11 cellular contexts compared by ENCODE assay signal in genomic region chr19:40755248-40755624, GRCh38. TPM values are rescaled to one million over a fixed set of nuclear protein-coding genes. Genes with fewer than 3 reads are reported as not detected.
DNase-seq lines count a peak whose midpoint lies in the region; ATAC-seq lines count a peak whose summit lies in the region.
"Had no signal": no experiment of that assay in that cellular context is flagged by ENCODE, and none has a peak within 500 bp of the region (broad histone marks: within the 10 kb centered on the region; RNA-seq: fewer than 3 reads in every experiment).

No MANE protein-coding gene starts in this region.

- peaks cover 38% of the 10 kb centered on the region for H3K36me3 ChIP-seq in CD4-positive, alpha-beta memory T cell (ENCODE audit: insufficient read depth, low read length)
- H3K36me3 ChIP-seq in Karpas-422 (ENCODE audit: insufficient read depth, low read length), result peaks cover 43% of the 10 kb centered on the region

- peaks cover 39% of the 10 kb centered on the region for H4K20me1 ChIP-seq in Karpas-422 (ENCODE audit: insufficient read depth, low read depth, low read length)

- intact Hi-C loops in CD4-positive, alpha-beta memory T cell (cut with micrococcal nuclease), result no loop called here

- DNase-seq in CD4-positive, alpha-beta memory T cell, result no peak
- DNase-seq in Karpas-422, result no peak
- no peak for DNase-seq in activated naive CD8-positive, alpha-beta T cell treated with anti-CD3 and anti-CD28 coated beads, Interleukin-2, amount 10 ng/mL, durations not matched to agents 7 days and 5 days
- DNase-seq in natural killer cell treated with Interleukin-12 subunit alpha and Interleukin-12 subunit beta and Interleukin-15 and Interleukin-18, amount 100 ng/mL, for 72 hours (ENCODE audit: low spot score), result no peak
- no peak for DNase-seq in SHP77 treated with DMSO at 0.1 percent for 48 hours (lab: John Stamatoyannopoulos, UW)
- no peak for DNase-seq in occipital lobe (lab: John Stamatoyannopoulos, UW)
- DNase-seq: hippocampal formation, substantia nigra had no signal

- H3K27me3 ChIP-seq in CD4-positive, alpha-beta memory T cell (ENCODE audit: insufficient read depth, low read length), result no peaks in the 10 kb centered on the region
- H3K27me3 ChIP-seq in Karpas-422 (ENCODE audit: low read length), result no peaks in the 10 kb centered on the region
- H3K27me3 ChIP-seq: body of pancreas had no signal

- H3K9me3 ChIP-seq in CD4-positive, alpha-beta memory T cell (ENCODE audit: control insufficient read depth in 1 of 2, low read length in 2 of 2), result no peaks in the 10 kb centered on the region
- no peaks in the 10 kb centered on the region for H3K9me3 ChIP-seq in Karpas-422 (ENCODE audit: low read length)
- H3K9me3 ChIP-seq: body of pancreas had no signal

- no peak overlapping the region for H2AFZ ChIP-seq in Karpas-422 (ENCODE audit: low read length)

- peak overlapping the region; percentile 38 for H3K4me2 ChIP-seq in Karpas-422 (ENCODE audit: low read depth, low read length, poor library complexity, severe bottlenecking)

- peaks cover 53% of the 10 kb centered on the region for H3K4me1 ChIP-seq in CD4-positive, alpha-beta memory T cell (ENCODE audit: insufficient read depth, low read length)
- peaks cover 32% of the 10 kb centered on the region for H3K4me1 ChIP-seq in Karpas-422 (ENCODE audit: low read length)

- CTCF ChIA-PET in CD4-positive, alpha-beta memory T cell (lab: Charles Lee; ENCODE audit: partially characterized antibody), result interaction anchor here (0.8 to 3.2 kb wide), 6 partner anchors 11 to 64 kb away, joined by 3 to 14 read pairs (median 7); partner anchors contain the start of gene RAB4B

- H3K36me3 Mint-ChIP-seq in CD4-positive, alpha-beta memory T cell, result peaks cover 31 to 63% of the 10 kb centered on the region in 2 donors
- peaks cover 44% of the 10 kb centered on the region for H3K36me3 Mint-ChIP-seq in activated naive CD8-positive, alpha-beta T cell treated with anti-CD3 and anti-CD28 coated beads, Interleukin-2, amount 10 ng/mL, durations not matched to agents 7 days and 5 days
- peaks cover 40% of the 10 kb centered on the region for H3K36me3 Mint-ChIP-seq in natural killer cell treated with Interleukin-12 subunit alpha and Interleukin-12 subunit beta and Interleukin-15 and Interleukin-18, amount 100 ng/mL, for 72 hours

- no peak overlapping the region for H3K9ac ChIP-seq in Karpas-422 (ENCODE audit: low read length)

- peak overlapping the region; percentile 54 for H3K27ac ChIP-seq in CD4-positive, alpha-beta memory T cell (ENCODE audit: low read depth, low read length)
- no peak overlapping the region for H3K27ac ChIP-seq in Karpas-422 (ENCODE audit: low read length)

- H3K4me3 Mint-ChIP-seq in CD4-positive, alpha-beta memory T cell, result peak overlapping the region; percentile 68 to 94 (median 81)
- H3K4me3 Mint-ChIP-seq in activated naive CD8-positive, alpha-beta T cell treated with anti-CD3 and anti-CD28 coated beads, Interleukin-2, amount 10 ng/mL, durations not matched to agents 7 days and 5 days, result peak overlapping the region; percentile 84
- peak overlapping the region; percentile 84 for H3K4me3 Mint-ChIP-seq in natural killer cell treated with Interleukin-12 subunit alpha and Interleukin-12 subunit beta and Interleukin-15 and Interleukin-18, amount 100 ng/mL, for 72 hours

- H3K9me2 ChIP-seq in Karpas-422 (replicated peaks; ENCODE audit: insufficient read depth, low read length), result no peaks in the 10 kb centered on the region

- peak overlapping the region in 1 of 2 donors; percentile 28 for H3K4me3 ChIP-seq in CD4-positive, alpha-beta memory T cell (ENCODE audit: low read length in 2 of 2)
- no peak overlapping the region for H3K4me3 ChIP-seq in Karpas-422 (ENCODE audit: low read length)
- H3K4me3 ChIP-seq: body of pancreas had no signal

- peaks cover 74% of the 10 kb centered on the region for H3K79me2 ChIP-seq in Karpas-422 (ENCODE audit: low read length)

- H3K27me3 Mint-ChIP-seq in CD4-positive, alpha-beta memory T cell, result no peaks in the 10 kb centered on the region
- H3K27me3 Mint-ChIP-seq in activated naive CD8-positive, alpha-beta T cell treated with anti-CD3 and anti-CD28 coated beads, Interleukin-2, amount 10 ng/mL, durations not matched to agents 7 days and 5 days, result no peaks in the 10 kb centered on the region
- no peaks in the 10 kb centered on the region for H3K27me3 Mint-ChIP-seq in natural killer cell treated with Interleukin-12 subunit alpha and Interleukin-12 subunit beta and Interleukin-15 and Interleukin-18, amount 100 ng/mL, for 72 hours

- no peak for ATAC-seq in activated naive CD8-positive, alpha-beta T cell treated with anti-CD3 and anti-CD28 coated beads, Interleukin-2, amount 10 ng/mL, durations not matched to agents 7 days and 5 days (ENCODE audit: low read depth)
- ATAC-seq in natural killer cell treated with Interleukin-12 subunit alpha and Interleukin-12 subunit beta and Interleukin-15 and Interleukin-18, amount 100 ng/mL, for 72 hours, result no peak
- ATAC-seq in HG02973 (IDR thresholded peaks at IDR 0.05; ENCODE audit: unreplicated experiment) (no peak), HG03342 (IDR thresholded peaks at IDR 0.05; ENCODE audit: unreplicated experiment) (no peak)
- ATAC-seq: body of pancreas had no signal

- H3K27ac Mint-ChIP-seq in CD4-positive, alpha-beta memory T cell, result peak overlapping the region; percentile 65 to 93 (median 83)
- H3K27ac Mint-ChIP-seq in activated naive CD8-positive, alpha-beta T cell treated with anti-CD3 and anti-CD28 coated beads, Interleukin-2, amount 10 ng/mL, durations not matched to agents 7 days and 5 days, result peak overlapping the region; percentile 91
- peak overlapping the region; percentile 83 to 90 for H3K27ac Mint-ChIP-seq in natural killer cell treated with Interleukin-12 subunit alpha and Interleukin-12 subunit beta and Interleukin-15 and Interleukin-18, amount 100 ng/mL, for 72 hours

- peaks cover 0 to 2% (median 0%) of the 10 kb centered on the region in 8 donors for H3K9me3 Mint-ChIP-seq in CD4-positive, alpha-beta memory T cell
- no peaks in the 10 kb centered on the region for H3K9me3 Mint-ChIP-seq in activated naive CD8-positive, alpha-beta T cell treated with anti-CD3 and anti-CD28 coated beads, Interleukin-2, amount 10 ng/mL, durations not matched to agents 7 days and 5 days
- no peaks in the 10 kb centered on the region for H3K9me3 Mint-ChIP-seq in natural killer cell treated with Interleukin-12 subunit alpha and Interleukin-12 subunit beta and Interleukin-15 and Interleukin-18, amount 100 ng/mL, for 72 hours

- peaks cover 32 to 74% (median 49%) of the 10 kb centered on the region in 4 donors for H3K4me1 Mint-ChIP-seq in CD4-positive, alpha-beta memory T cell
- H3K4me1 Mint-ChIP-seq in activated naive CD8-positive, alpha-beta T cell treated with anti-CD3 and anti-CD28 coated beads, Interleukin-2, amount 10 ng/mL, durations not matched to agents 7 days and 5 days, result peaks cover 49% of the 10 kb centered on the region
- H3K4me1 Mint-ChIP-seq in natural killer cell treated with Interleukin-12 subunit alpha and Interleukin-12 subunit beta and Interleukin-15 and Interleukin-18, amount 100 ng/mL, for 72 hours (ENCODE audit: low read depth in 2 of 2), result peaks cover 49 to 55% of the 10 kb centered on the region in 2 donors

- POLR2A ChIA-PET in CD4-positive, alpha-beta memory T cell (lab: Charles Lee; ENCODE audit: partially characterized antibody), result interaction anchor here (1.2 to 9.9 kb wide), 5 partner anchors 12 to 50 kb away, joined by 3 to 142 read pairs (median 19); partner anchors contain the start of genes COQ8B, EGLN2 and RAB4B
- POLR2A ChIA-PET in activated naive CD8-positive, alpha-beta T cell treated with anti-CD3 and anti-CD28 coated beads, Interleukin-2, amount 10 ng/mL, durations not matched to agents 7 days and 5 days (lab: Charles Lee), result interaction anchor here (0.6 to 3.6 kb wide), 4 partner anchors 11 to 52 kb away, joined by 4 to 22 read pairs (median 7); partner anchors contain the start of gene RAB4B

RNA-seq across cellular contexts. Expression of gene SNRPA, which starts 4.2 kb away (rescaled TPM):
- total RNA-seq in CD4-positive, alpha-beta memory T cell, result 10 to 100 TPM; 93.3 to 95.7 TPM
- polyA plus RNA-seq in CD4-positive, alpha-beta memory T cell, result 10 to 100 TPM; 48.8 to 63.9 TPM
- total RNA-seq in Karpas-422 (2014; rRNA removed; shearing (Covaris generic); ENCODE audit: low replicate concordance), result 136 and 173 TPM in 2 replicates
- 100 to 1,000 TPM; 145 to 157 TPM for total RNA-seq in activated naive CD8-positive, alpha-beta T cell treated with anti-CD3 and anti-CD28 coated beads, Interleukin-2, amount 10 ng/mL, durations not matched to agents 7 days and 5 days
- 100 to 1,000 TPM in 1 of 2 donors, 10 to 100 TPM in 1; 95.5 to 191 TPM for total RNA-seq in natural killer cell treated with Interleukin-12 subunit alpha and Interleukin-12 subunit beta and Interleukin-15 and Interleukin-18, amount 100 ng/mL, for 72 hours
- 17.0 TPM for total RNA-seq in occipital lobe

RNA-seq across cellular contexts. Expression of gene ACTMAP, which starts 5.0 kb away (rescaled TPM):
- total RNA-seq in CD4-positive, alpha-beta memory T cell, result 1 to 10 TPM; 5.2 to 5.5 TPM
- polyA plus RNA-seq in CD4-positive, alpha-beta memory T cell, result 1 to 10 TPM in 1 of 2 donors, under 1 TPM in 1; 0.26 to 2.8 TPM
- 3.1 and 5.8 TPM in 2 replicates for total RNA-seq in Karpas-422 (2014; rRNA removed; shearing (Covaris generic); ENCODE audit: low replicate concordance)
- total RNA-seq in activated naive CD8-positive, alpha-beta T cell treated with anti-CD3 and anti-CD28 coated beads, Interleukin-2, amount 10 ng/mL, durations not matched to agents 7 days and 5 days, result 10 to 100 TPM; 13.5 to 15.6 TPM
- 10 to 100 TPM; 10.9 to 16.6 TPM for total RNA-seq in natural killer cell treated with Interleukin-12 subunit alpha and Interleukin-12 subunit beta and Interleukin-15 and Interleukin-18, amount 100 ng/mL, for 72 hours
- total RNA-seq in occipital lobe, result 0.31 TPM

RNA-seq across cellular contexts. Expression of gene MIA, which starts 20.1 kb away (rescaled TPM):
- total RNA-seq in CD4-positive, alpha-beta memory T cell, result 10 to 100 TPM; 11.2 to 11.4 TPM
- polyA plus RNA-seq in CD4-positive, alpha-beta memory T cell, result not detected
- total RNA-seq in Karpas-422 (2014; rRNA removed; shearing (Covaris generic); ENCODE audit: low replicate concordance), result 0.40 TPM in 1 of 2 replicates, not detected in the other
- 1 to 10 TPM; 3.0 TPM for total RNA-seq in activated naive CD8-positive, alpha-beta T cell treated with anti-CD3 and anti-CD28 coated beads, Interleukin-2, amount 10 ng/mL, durations not matched to agents 7 days and 5 days
- total RNA-seq in natural killer cell treated with Interleukin-12 subunit alpha and Interleukin-12 subunit beta and Interleukin-15 and Interleukin-18, amount 100 ng/mL, for 72 hours, result 1 to 10 TPM; 1.1 to 2.4 TPM
- not detected for total RNA-seq in occipital lobe

RNA-seq across cellular contexts. Expression of gene RAB4B, which starts 22.8 kb away (rescaled TPM):
- 10 to 100 TPM; 53.5 to 55.0 TPM for total RNA-seq in CD4-positive, alpha-beta memory T cell
- polyA plus RNA-seq in CD4-positive, alpha-beta memory T cell, result 10 to 100 TPM; 67.3 to 69.8 TPM
- 12.5 and 32.9 TPM in 2 replicates for total RNA-seq in Karpas-422 (2014; rRNA removed; shearing (Covaris generic); ENCODE audit: low replicate concordance)
- 10 to 100 TPM; 53.1 to 57.7 TPM for total RNA-seq in activated naive CD8-positive, alpha-beta T cell treated with anti-CD3 and anti-CD28 coated beads, Interleukin-2, amount 10 ng/mL, durations not matched to agents 7 days and 5 days
- 100 to 1,000 TPM in 1 of 2 donors, 10 to 100 TPM in 1; 83.3 to 128 TPM for total RNA-seq in natural killer cell treated with Interleukin-12 subunit alpha and Interleukin-12 subunit beta and Interleukin-15 and Interleukin-18, amount 100 ng/mL, for 72 hours
- total RNA-seq in occipital lobe, result 8.6 TPM

RNA-seq across cellular contexts. Expression of gene ITPKC, which starts 38.3 kb away (rescaled TPM):
- total RNA-seq in CD4-positive, alpha-beta memory T cell, result 10 to 100 TPM in 1 of 2 experiments, 1 to 10 TPM in 1; 8.1 to 10.2 TPM
- polyA plus RNA-seq in CD4-positive, alpha-beta memory T cell, result 1 to 10 TPM; 1.9 to 7.2 TPM
- total RNA-seq in Karpas-422 (2014; rRNA removed; shearing (Covaris generic); ENCODE audit: low replicate concordance), result 5.9 and 9.2 TPM in 2 replicates
- total RNA-seq in activated naive CD8-positive, alpha-beta T cell treated with anti-CD3 and anti-CD28 coated beads, Interleukin-2, amount 10 ng/mL, durations not matched to agents 7 days and 5 days, result 1 to 10 TPM; 7.1 TPM
- total RNA-seq in natural killer cell treated with Interleukin-12 subunit alpha and Interleukin-12 subunit beta and Interleukin-15 and Interleukin-18, amount 100 ng/mL, for 72 hours, result 10 to 100 TPM in 1 of 2 donors, 1 to 10 TPM in 1; 9.0 to 10.3 TPM
- 10.0 TPM for total RNA-seq in occipital lobe
